In the genomic region with DNA sequence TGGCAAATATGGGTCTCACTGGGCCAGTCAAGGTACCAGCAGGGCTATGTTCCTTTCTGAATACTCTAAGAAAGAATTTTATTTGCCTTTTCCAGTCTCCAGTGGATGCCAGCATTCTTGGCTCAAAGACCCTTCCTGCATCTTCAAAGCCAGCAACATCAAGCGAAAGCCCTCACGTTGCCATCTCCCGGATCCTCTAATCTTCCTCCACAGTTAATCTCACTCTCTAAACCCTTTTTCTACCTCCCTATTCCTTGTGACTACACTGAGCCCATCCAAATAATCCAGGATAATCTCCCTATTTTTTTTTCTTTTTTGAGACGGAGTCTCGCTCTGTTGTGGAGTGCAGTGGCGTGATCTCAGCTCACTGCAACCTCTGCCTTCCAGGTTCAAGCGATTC, we compare ENCODE assay signal across 20 cellular contexts. TPM values are rescaled to one million over a fixed set of nuclear protein-coding genes. Genes with fewer than 3 reads are reported as not detected.
DNase-seq lines count a peak whose midpoint lies in the region; ATAC-seq, FAIRE-seq and TF ChIP-seq lines count a peak whose summit lies in the region.
"Had no signal": no experiment of that assay in that cellular context is flagged by ENCODE, and none has a peak within 500 bp of the region (broad histone marks: within the 10 kb centered on the region; RNA-seq: fewer than 3 reads in every experiment).

No MANE protein-coding gene starts in this region.

- DNase-seq in D721Med (ENCODE audit: insufficient read length, low spot score) (no peak), NCI-H82 (lab: John Stamatoyannopoulos, UW) (peak; percentile 91), body of pancreas (no peak), progenitor cell of endocrine pancreas (ENCODE audit: low spot score, unreplicated experiment) (no peak), NCI-H226 (no peak), Kasumi-1 (lab: John Stamatoyannopoulos, UW) (no peak)
- no peak for DNase-seq in activated CD4-positive, CD25-positive, alpha-beta regulatory T cell treated with anti-CD3 and anti-CD28 coated beads, Interleukin-2, amount 50 U/mL, for 72 hours
- DNase-seq: Caco-2; CD4-positive, alpha-beta T cell; GDM1; Karpas-422; MG63; NCI-H1048; NCI-H1417 treated with DMSO at 0.1 percent for 48 hours; NCI-H187 treated with DMSO at 0.1 percent for 48 hours; NCI-H510A treated with DMSO at 0.1 percent for 48 hours; NCI-H748 treated with DMSO at 0.1 percent for 48 hours; SIG-M5 had no signal

- H3K36me3 Mint-ChIP-seq in progenitor cell of endocrine pancreas (ENCODE audit: insufficient read depth) = peaks cover 17% of the 10 kb centered on the region

- no peak overlapping the region for H3K4me3 Mint-ChIP-seq in progenitor cell of endocrine pancreas (ENCODE audit: low read depth)
- H3K4me3 Mint-ChIP-seq: CD4-positive, alpha-beta T cell had no signal

- peaks cover 62% of the 10 kb centered on the region for H3K4me1 ChIP-seq in body of pancreas

- no peak for TF ChIP-seq POLR2A in body of pancreas (IDR thresholded peaks at IDR 0.05)

- H3K27ac Mint-ChIP-seq in progenitor cell of endocrine pancreas = peak overlapping the region; percentile 7
- H3K27ac Mint-ChIP-seq: CD4-positive, alpha-beta T cell had no signal

- H3K9me3 Mint-ChIP-seq in progenitor cell of endocrine pancreas (ENCODE audit: low read depth) = peaks cover 3% of the 10 kb centered on the region
- H3K9me3 Mint-ChIP-seq: CD4-positive, alpha-beta T cell had no signal

- 89 to 93% methylated on average over 7 of the region's 7 CpGs for WGBS in body of pancreas, 2 donors

- peak overlapping the region in 3 of 4 donors; percentile 41 to 82 (median 66) for H3K27ac ChIP-seq in body of pancreas

- peak; percentile 94 for FAIRE-seq in D721Med (lab: Jason Lieb, UNC)

- no peak overlapping the region for H3K4me3 ChIP-seq in body of pancreas
- H3K4me3 ChIP-seq: MG63 had no signal

- peaks cover 26% of the 10 kb centered on the region for H3K4me1 Mint-ChIP-seq in progenitor cell of endocrine pancreas (ENCODE audit: low read depth)

- ATAC-seq in body of pancreas = no peak
- ATAC-seq: Panc1, SK-N-SH treated with all-trans-retinoic acid at 6 μM for 48 hours had no signal

- intact Hi-C loops in body of pancreas (cut with DNase I) = no loop called here

- peaks cover 0 to 2% of the 10 kb centered on the region in 2 donors for H3K36me3 ChIP-seq in body of pancreas (replicated peaks in 1 of 2; ENCODE audit: insufficient read depth in 1 of 2, low read depth in 2 of 2)

- H3K27me3 ChIP-seq in body of pancreas = no peaks in the 10 kb centered on the region
- H3K27me3 ChIP-seq: MG63 had no signal

- no peaks in the 10 kb centered on the region for H3K9me3 ChIP-seq in body of pancreas
- H3K9me3 ChIP-seq: Caco-2, MG63 had no signal

- TF ChIP-seq CTCF in D721Med (IDR thresholded peaks at IDR 0.05; ENCODE audit: insufficient read depth, missing control alignments) (no peak), body of pancreas (IDR thresholded peaks at IDR 0.05) (no peak), progenitor cell of endocrine pancreas (IDR thresholded peaks at IDR 0.05; ENCODE audit: unreplicated experiment) (no peak)

- no peaks in the 10 kb centered on the region for H3K27me3 Mint-ChIP-seq in progenitor cell of endocrine pancreas
- H3K27me3 Mint-ChIP-seq: CD4-positive, alpha-beta T cell had no signal

RNA-seq across cellular contexts. Expression of a gene that starts 23.4 kb away (rescaled TPM):
- total RNA-seq in body of pancreas (10 to 100 TPM; 30.9 to 46.8 TPM), progenitor cell of endocrine pancreas (46.8 and 58.6 TPM in 2 replicates)
